1 cellular context compared by ENCODE assay signal in the genomic region with DNA sequence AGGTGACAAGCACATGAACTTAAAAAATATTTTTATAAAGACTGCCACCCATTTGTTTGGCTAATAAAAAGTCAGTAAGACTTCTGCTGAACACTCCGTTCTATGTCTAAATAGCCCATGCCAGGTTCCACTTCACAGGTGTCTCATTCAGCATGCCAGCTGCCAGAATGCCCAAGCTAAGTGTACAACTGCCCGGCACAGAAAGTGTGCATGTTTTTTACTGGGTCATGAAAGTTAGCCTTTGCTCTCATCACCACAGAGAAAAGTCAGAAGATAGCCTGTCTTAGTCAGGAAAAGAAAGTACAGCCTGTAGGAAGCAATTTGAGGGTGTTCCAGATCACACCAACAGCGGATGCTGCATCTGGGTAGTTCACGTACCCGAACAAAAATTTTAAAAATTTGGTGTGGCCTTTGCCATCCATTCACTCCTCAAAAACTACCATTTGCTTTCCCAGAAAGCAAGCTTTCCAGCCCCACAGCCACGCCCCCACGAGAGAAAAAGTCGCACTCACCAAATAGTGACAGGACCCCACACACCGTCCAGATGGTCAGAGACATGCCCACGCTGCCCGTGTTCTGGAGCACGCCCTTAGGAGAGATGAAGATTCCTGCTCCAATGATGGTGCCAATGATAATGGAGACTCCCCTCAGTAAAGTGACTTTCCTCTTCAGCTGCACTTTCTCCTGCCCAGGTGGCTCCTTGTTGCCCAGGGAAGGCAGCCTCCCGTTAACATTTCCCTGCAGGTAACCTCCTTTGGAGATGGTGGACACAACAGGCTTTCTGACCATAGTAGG.
TF ChIP-seq lines count a peak whose summit lies in the region.

No MANE protein-coding gene starts in this region.

TF ChIP-seq in HepG2, 621 proteins besides CTCF, POLR2A, EP300 and RAD21 (continued from another document and continues in another):
- TF ChIP-seq, protein P1, sequence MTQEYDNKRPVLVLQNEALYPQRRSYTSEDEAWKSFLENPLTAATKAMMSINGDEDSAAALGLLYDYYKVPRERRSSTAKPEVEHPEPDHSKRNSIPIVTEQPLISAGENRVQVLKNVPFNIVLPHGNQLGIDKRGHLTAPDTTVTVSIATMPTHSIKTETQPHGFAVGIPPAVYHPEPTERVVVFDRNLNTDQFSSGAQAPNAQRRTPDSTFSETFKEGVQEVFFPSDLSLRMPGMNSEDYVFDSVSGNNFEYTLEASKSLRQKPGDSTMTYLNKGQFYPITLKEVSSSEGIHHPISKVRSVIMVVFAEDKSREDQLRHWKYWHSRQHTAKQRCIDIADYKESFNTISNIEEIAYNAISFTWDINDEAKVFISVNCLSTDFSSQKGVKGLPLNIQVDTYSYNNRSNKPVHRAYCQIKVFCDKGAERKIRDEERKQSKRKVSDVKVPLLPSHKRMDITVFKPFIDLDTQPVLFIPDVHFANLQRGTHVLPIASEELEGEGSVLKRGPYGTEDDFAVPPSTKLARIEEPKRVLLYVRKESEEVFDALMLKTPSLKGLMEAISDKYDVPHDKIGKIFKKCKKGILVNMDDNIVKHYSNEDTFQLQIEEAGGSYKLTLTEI (CRISPR knock-in tag; conservative IDR thresholded peaks at IDR 0.05): no peak
- TF ChIP-seq PRMT3 (CRISPR knock-in tag; IDR thresholded peaks at IDR 0.05; ENCODE audit: borderline replicate concordance, low read depth) (no peak), ZC3H4 (CRISPR knock-in tag; IDR thresholded peaks at IDR 0.05; ENCODE audit: borderline replicate concordance) (peak; percentile 81; the same call in 1 of the 2 replicates), CEBPB (IDR thresholded peaks at IDR 0.05; ENCODE audit: borderline replicate concordance, low read depth, low read length) (no peak), MXI1 (IDR thresholded peaks at IDR 0.05; ENCODE audit: borderline replicate concordance, low read depth, low read length) (no peak), ZNF430 (CRISPR knock-in tag; IDR thresholded peaks at IDR 0.05) (0 out of 2 replicates have a peak, but pooled peaks have one; percentile 42), ZNF652 (CRISPR knock-in tag; IDR thresholded peaks at IDR 0.05; ENCODE audit: borderline replicate concordance, low read depth) (peak; percentile 62), ZFP90 (CRISPR knock-in tag; IDR thresholded peaks at IDR 0.05; ENCODE audit: borderline replicate concordance) (0 out of 2 replicates have a peak, but pooled peaks have one; percentile 50), KDM6A (CRISPR knock-in tag; IDR thresholded peaks at IDR 0.05; ENCODE audit: low read depth) (no peak), REPIN1 (CRISPR knock-in tag; IDR thresholded peaks at IDR 0.05; ENCODE audit: borderline replicate concordance, low read depth) (peak; percentile 11), ZNF33A (CRISPR knock-in tag; IDR thresholded peaks at IDR 0.05; ENCODE audit: borderline replicate concordance) (no peak), JARID2 (CRISPR knock-in tag; IDR thresholded peaks at IDR 0.05; ENCODE audit: insufficient replicate concordance) (no peak), XRCC5 (optimal IDR thresholded peaks at IDR 0.05; ENCODE audit: low read length) (peak; percentile 17), SNAI1 (CRISPR knock-in tag; IDR thresholded peaks at IDR 0.05; ENCODE audit: borderline replicate concordance) (no peak), ZNF766 (CRISPR knock-in tag; IDR thresholded peaks at IDR 0.05; ENCODE audit: borderline replicate concordance) (no peak), KLF6 (CRISPR knock-in tag; IDR thresholded peaks at IDR 0.05) (no peak), NCOR1 (IDR thresholded peaks at IDR 0.05; ENCODE audit: borderline replicate concordance, low read length) (no peak), ZNF34 (CRISPR knock-in tag; IDR thresholded peaks at IDR 0.05; ENCODE audit: borderline replicate concordance) (no peak), ZKSCAN1 (IDR thresholded peaks at IDR 0.05; ENCODE audit: low read length) (peak; percentile 4; the same call in 1 of the 2 replicates), ZFP37 (CRISPR knock-in tag; IDR thresholded peaks at IDR 0.05; ENCODE audit: borderline replicate concordance) (no peak), SALL1 (CRISPR knock-in tag; IDR thresholded peaks at IDR 0.05) (peak; percentile 13; the same call in 1 of the 2 replicates), ZNF143 (CRISPR knock-in tag; IDR thresholded peaks at IDR 0.05) (no peak), PHF21A (CRISPR knock-in tag; IDR thresholded peaks at IDR 0.05) (no peak), KLF11 (CRISPR knock-in tag; IDR thresholded peaks at IDR 0.05) (no peak; the same call in 1 of the 2 replicates)
- TF ChIP-seq, protein P2, sequence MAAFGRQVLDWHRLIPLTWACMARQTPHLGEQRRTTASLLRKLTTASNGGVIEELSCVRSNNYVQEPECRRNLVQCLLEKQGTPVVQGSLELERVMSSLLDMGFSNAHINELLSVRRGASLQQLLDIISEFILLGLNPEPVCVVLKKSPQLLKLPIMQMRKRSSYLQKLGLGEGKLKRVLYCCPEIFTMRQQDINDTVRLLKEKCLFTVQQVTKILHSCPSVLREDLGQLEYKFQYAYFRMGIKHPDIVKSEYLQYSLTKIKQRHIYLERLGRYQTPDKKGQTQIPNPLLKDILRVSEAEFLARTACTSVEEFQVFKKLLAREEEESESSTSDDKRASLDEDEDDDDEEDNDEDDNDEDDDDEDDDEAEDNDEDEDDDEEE (CRISPR knock-in tag; IDR thresholded peaks at IDR 0.05): no peak
- TF ChIP-seq, protein P3, sequence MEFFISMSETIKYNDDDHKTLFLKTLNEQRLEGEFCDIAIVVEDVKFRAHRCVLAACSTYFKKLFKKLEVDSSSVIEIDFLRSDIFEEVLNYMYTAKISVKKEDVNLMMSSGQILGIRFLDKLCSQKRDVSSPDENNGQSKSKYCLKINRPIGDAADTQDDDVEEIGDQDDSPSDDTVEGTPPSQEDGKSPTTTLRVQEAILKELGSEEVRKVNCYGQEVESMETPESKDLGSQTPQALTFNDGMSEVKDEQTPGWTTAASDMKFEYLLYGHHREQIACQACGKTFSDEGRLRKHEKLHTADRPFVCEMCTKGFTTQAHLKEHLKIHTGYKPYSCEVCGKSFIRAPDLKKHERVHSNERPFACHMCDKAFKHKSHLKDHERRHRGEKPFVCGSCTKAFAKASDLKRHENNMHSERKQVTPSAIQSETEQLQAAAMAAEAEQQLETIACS (CRISPR knock-in tag; IDR thresholded peaks at IDR 0.05): no peak
- TF ChIP-seq, protein P4, sequence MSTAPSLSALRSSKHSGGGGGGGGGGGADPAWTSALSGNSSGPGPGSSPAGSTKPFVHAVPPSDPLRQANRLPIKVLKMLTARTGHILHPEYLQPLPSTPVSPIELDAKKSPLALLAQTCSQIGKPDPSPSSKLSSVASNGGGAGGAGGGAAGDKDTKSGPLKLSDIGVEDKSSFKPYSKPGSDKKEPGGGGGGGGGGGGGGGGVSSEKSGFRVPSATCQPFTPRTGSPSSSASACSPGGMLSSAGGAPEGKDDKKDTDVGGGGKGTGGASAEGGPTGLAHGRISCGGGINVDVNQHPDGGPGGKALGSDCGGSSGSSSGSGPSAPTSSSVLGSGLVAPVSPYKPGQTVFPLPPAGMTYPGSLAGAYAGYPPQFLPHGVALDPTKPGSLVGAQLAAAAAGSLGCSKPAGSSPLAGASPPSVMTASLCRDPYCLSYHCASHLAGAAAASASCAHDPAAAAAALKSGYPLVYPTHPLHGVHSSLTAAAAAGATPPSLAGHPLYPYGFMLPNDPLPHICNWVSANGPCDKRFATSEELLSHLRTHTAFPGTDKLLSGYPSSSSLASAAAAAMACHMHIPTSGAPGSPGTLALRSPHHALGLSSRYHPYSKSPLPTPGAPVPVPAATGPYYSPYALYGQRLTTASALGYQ (CRISPR knock-in tag; IDR thresholded peaks at IDR 0.05): no peak
- TF ChIP-seq, protein P5, sequence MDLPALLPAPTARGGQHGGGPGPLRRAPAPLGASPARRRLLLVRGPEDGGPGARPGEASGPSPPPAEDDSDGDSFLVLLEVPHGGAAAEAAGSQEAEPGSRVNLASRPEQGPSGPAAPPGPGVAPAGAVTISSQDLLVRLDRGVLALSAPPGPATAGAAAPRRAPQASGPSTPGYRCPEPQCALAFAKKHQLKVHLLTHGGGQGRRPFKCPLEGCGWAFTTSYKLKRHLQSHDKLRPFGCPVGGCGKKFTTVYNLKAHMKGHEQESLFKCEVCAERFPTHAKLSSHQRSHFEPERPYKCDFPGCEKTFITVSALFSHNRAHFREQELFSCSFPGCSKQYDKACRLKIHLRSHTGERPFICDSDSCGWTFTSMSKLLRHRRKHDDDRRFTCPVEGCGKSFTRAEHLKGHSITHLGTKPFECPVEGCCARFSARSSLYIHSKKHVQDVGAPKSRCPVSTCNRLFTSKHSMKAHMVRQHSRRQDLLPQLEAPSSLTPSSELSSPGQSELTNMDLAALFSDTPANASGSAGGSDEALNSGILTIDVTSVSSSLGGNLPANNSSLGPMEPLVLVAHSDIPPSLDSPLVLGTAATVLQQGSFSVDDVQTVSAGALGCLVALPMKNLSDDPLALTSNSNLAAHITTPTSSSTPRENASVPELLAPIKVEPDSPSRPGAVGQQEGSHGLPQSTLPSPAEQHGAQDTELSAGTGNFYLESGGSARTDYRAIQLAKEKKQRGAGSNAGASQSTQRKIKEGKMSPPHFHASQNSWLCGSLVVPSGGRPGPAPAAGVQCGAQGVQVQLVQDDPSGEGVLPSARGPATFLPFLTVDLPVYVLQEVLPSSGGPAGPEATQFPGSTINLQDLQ (CRISPR knock-in tag; IDR thresholded peaks at IDR 0.05): no peak
- TF ChIP-seq, protein P6, sequence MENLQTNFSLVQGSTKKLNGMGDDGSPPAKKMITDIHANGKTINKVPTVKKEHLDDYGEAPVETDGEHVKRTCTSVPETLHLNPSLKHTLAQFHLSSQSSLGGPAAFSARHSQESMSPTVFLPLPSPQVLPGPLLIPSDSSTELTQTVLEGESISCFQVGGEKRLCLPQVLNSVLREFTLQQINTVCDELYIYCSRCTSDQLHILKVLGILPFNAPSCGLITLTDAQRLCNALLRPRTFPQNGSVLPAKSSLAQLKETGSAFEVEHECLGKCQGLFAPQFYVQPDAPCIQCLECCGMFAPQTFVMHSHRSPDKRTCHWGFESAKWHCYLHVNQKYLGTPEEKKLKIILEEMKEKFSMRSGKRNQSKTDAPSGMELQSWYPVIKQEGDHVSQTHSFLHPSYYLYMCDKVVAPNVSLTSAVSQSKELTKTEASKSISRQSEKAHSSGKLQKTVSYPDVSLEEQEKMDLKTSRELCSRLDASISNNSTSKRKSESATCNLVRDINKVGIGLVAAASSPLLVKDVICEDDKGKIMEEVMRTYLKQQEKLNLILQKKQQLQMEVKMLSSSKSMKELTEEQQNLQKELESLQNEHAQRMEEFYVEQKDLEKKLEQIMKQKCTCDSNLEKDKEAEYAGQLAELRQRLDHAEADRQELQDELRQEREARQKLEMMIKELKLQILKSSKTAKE (CRISPR knock-in tag; IDR thresholded peaks at IDR 0.05; ENCODE audit: borderline replicate concordance): no peak
- TF ChIP-seq, protein P7, sequence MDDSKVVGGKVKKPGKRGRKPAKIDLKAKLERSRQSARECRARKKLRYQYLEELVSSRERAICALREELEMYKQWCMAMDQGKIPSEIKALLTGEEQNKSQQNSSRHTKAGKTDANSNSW (CRISPR knock-in tag; IDR thresholded peaks at IDR 0.05; ENCODE audit: borderline replicate concordance): no peak
- TF ChIP-seq, protein P8, sequence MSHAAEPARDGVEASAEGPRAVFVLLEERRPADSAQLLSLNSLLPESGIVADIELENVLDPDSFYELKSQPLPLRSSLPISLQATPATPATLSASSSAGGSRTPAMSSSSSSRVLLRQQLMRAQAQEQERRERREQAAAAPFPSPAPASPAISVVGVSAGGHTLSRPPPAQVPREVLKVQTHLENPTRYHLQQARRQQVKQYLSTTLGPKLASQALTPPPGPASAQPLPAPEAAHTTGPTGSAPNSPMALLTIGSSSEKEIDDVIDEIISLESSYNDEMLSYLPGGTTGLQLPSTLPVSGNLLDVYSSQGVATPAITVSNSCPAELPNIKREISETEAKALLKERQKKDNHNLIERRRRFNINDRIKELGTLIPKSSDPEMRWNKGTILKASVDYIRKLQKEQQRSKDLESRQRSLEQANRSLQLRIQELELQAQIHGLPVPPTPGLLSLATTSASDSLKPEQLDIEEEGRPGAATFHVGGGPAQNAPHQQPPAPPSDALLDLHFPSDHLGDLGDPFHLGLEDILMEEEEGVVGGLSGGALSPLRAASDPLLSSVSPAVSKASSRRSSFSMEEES (CRISPR knock-in tag; IDR thresholded peaks at IDR 0.05): no peak
- TF ChIP-seq, protein P9, sequence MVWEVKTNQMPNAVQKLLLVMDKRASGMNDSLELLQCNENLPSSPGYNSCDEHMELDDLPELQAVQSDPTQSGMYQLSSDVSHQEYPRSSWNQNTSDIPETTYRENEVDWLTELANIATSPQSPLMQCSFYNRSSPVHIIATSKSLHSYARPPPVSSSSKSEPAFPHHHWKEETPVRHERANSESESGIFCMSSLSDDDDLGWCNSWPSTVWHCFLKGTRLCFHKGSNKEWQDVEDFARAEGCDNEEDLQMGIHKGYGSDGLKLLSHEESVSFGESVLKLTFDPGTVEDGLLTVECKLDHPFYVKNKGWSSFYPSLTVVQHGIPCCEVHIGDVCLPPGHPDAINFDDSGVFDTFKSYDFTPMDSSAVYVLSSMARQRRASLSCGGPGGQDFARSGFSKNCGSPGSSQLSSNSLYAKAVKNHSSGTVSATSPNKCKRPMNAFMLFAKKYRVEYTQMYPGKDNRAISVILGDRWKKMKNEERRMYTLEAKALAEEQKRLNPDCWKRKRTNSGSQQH (CRISPR knock-in tag; IDR thresholded peaks at IDR 0.05; ENCODE audit: low read depth): no peak
- TF ChIP-seq, protein P10, sequence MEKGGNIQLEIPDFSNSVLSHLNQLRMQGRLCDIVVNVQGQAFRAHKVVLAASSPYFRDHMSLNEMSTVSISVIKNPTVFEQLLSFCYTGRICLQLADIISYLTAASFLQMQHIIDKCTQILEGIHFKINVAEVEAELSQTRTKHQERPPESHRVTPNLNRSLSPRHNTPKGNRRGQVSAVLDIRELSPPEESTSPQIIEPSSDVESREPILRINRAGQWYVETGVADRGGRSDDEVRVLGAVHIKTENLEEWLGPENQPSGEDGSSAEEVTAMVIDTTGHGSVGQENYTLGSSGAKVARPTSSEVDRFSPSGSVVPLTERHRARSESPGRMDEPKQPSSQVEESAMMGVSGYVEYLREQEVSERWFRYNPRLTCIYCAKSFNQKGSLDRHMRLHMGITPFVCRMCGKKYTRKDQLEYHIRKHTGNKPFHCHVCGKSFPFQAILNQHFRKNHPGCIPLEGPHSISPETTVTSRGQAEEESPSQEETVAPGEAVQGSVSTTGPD (CRISPR knock-in tag; IDR thresholded peaks at IDR 0.05): no peak
